ENCODE assay signal across 8 cellular contexts in genomic region chr14:67819563-67820411, GRCh38. TPM values are rescaled to one million over a fixed set of nuclear protein-coding genes. Genes with fewer than 3 reads are reported as not detected.
A peak's percentile ranks its signal among the peaks of the same experiment; 100 is the strongest.
DNase-seq lines count a peak whose midpoint lies in the region; ATAC-seq, FAIRE-seq and TF ChIP-seq lines count a peak whose summit lies in the region.

TSS of gene RAD51B (plus strand) at chr14:67819779.

- peak within 1 kb of the TSS; percentile 96 for H3K27ac Mint-ChIP-seq in T-helper 2 cell treated with Interferon-gamma antibody and Interleukin-4, amounts not matched to agents 5 μg/mL and 100 μg/mL, for 36 hours
- peak within 1 kb of the TSS; percentile 73 for H3K27ac Mint-ChIP-seq in astrocyte (ENCODE audit: unreplicated experiment)

- H3K9ac ChIP-seq in astrocyte (ENCODE audit: low read length): peak within 1 kb of the TSS; percentile 91

- H4K20me1 ChIP-seq in astrocyte (ENCODE audit: insufficient read depth, low read length): no peaks in the 10 kb centered on the region

- H3K4me1 Mint-ChIP-seq in T-helper 2 cell treated with Interferon-gamma antibody and Interleukin-4, amounts not matched to agents 5 μg/mL and 100 μg/mL, for 36 hours (ENCODE audit: low read depth): peaks cover 29% of the 10 kb centered on the region
- peaks cover 10% of the 10 kb centered on the region for H3K4me1 Mint-ChIP-seq in astrocyte (ENCODE audit: low read depth, unreplicated experiment)

- no peak for TF ChIP-seq POLR2A in uterus (IDR thresholded peaks at IDR 0.05)

- intact Hi-C loops in uterus (cut with DNase I; ENCODE audit: low total_unique reads): no loop called here

- H3K27me3 Mint-ChIP-seq in T-helper 2 cell treated with Interferon-gamma antibody and Interleukin-4, amounts not matched to agents 5 μg/mL and 100 μg/mL, for 36 hours (ENCODE audit: low read depth): no peaks in the 10 kb centered on the region
- H3K27me3 Mint-ChIP-seq in astrocyte (ENCODE audit: low read depth, unreplicated experiment): no peaks in the 10 kb centered on the region

- H3K4me2 ChIP-seq in astrocyte (ENCODE audit: low read length): peak within 1 kb of the TSS; percentile 92

- H3K4me1 ChIP-seq in astrocyte (ENCODE audit: insufficient read depth, low read length) (peaks cover 14% of the 10 kb centered on the region), uterus (peaks cover 0 to 6% of the 10 kb centered on the region in 2 donors)

- no peak for FAIRE-seq in astrocyte (lab: Jason Lieb, UNC)

- H3K4me3 ChIP-seq in astrocyte (ENCODE audit: insufficient read depth, low read depth, low read length): peak within 1 kb of the TSS; percentile 93
- peak within 1 kb of the TSS; percentile 81 to 86 for H3K4me3 ChIP-seq in uterus

- peak within 1 kb of the TSS; percentile 96 for H3K4me3 Mint-ChIP-seq in T-helper 2 cell treated with Interferon-gamma antibody and Interleukin-4, amounts not matched to agents 5 μg/mL and 100 μg/mL, for 36 hours
- peak within 1 kb of the TSS; percentile 98 for H3K4me3 Mint-ChIP-seq in astrocyte (ENCODE audit: unreplicated experiment)

- no peaks in the 10 kb centered on the region for H3K36me3 Mint-ChIP-seq in T-helper 2 cell treated with Interferon-gamma antibody and Interleukin-4, amounts not matched to agents 5 μg/mL and 100 μg/mL, for 36 hours (ENCODE audit: low read depth)
- H3K36me3 Mint-ChIP-seq in astrocyte (ENCODE audit: low read depth, unreplicated experiment): no peaks in the 10 kb centered on the region

- H2AFZ ChIP-seq in astrocyte (ENCODE audit: low read depth, low read length): peak within 1 kb of the TSS; percentile 96

- TF ChIP-seq CTCF in astrocyte (IDR thresholded peaks at IDR 0.05; ENCODE audit: insufficient read depth, low read depth, low read length): no peak
- TF ChIP-seq CTCF in uterus (IDR thresholded peaks at IDR 0.05): no peak

- peak; percentile 33 for ATAC-seq in GM18499 (IDR thresholded peaks at IDR 0.05; ENCODE audit: insufficient read depth, unreplicated experiment)
- ATAC-seq in HG02885 (IDR thresholded peaks at IDR 0.05; ENCODE audit: poor library complexity, unreplicated experiment): peak; percentile 66

- H3K36me3 ChIP-seq in astrocyte (ENCODE audit: insufficient read depth, low read length): no peaks in the 10 kb centered on the region
- H3K36me3 ChIP-seq in uterus: no peaks in the 10 kb centered on the region

- no peaks in the 10 kb centered on the region for H3K9me3 Mint-ChIP-seq in T-helper 2 cell treated with Interferon-gamma antibody and Interleukin-4, amounts not matched to agents 5 μg/mL and 100 μg/mL, for 36 hours
- H3K9me3 Mint-ChIP-seq in astrocyte (ENCODE audit: unreplicated experiment): no peaks in the 10 kb centered on the region

- H3K27ac ChIP-seq in astrocyte (ENCODE audit: low read depth, low read length) (peak within 1 kb of the TSS; percentile 69), uterus (peak within 1 kb of the TSS; percentile 68 to 76)

- H3K9me3 ChIP-seq in astrocyte (ENCODE audit: insufficient read depth, low read depth, low read length): no peaks in the 10 kb centered on the region
- no peaks in the 10 kb centered on the region for H3K9me3 ChIP-seq in uterus

- H3K79me2 ChIP-seq in astrocyte (ENCODE audit: insufficient read depth, low read length): peaks cover 12% of the 10 kb centered on the region

- DNase-seq in NCI-H2029 (lab: John Stamatoyannopoulos, UW) (peak; percentile 60), astrocyte (ENCODE audit: low read depth) (peak; percentile 61), hepatic stellate cell (ENCODE audit: low spot score) (peak; percentile 93), putamen (ENCODE audit: low spot score) (peak; percentile 83), uterus (peak; percentile 85 to 86)
- DNase-seq in T-helper 2 cell treated with Interferon-gamma antibody and Interleukin-4, amounts not matched to agents 5 μg/mL and 100 μg/mL, for 36 hours (ENCODE audit: low spot score): peak; percentile 83

- H3K27me3 ChIP-seq in astrocyte (ENCODE audit: insufficient read depth, low read length): no peaks in the 10 kb centered on the region
- no peaks in the 10 kb centered on the region for H3K27me3 ChIP-seq in uterus

RNA-seq across cellular contexts. Expression of gene RAD51B, which starts in this region (rescaled TPM):
- 8.2 and 10.8 TPM in 2 replicates for total RNA-seq in astrocyte
- total RNA-seq in uterus: 10 to 100 TPM; 29.5 to 100.0 (median 70.3) TPM

Comparison
In these comparisons a context has a peak if more than half of its experiments do, and no peak if none do; other contexts are left out.
1. Peak in every context shown above with its lines: DNase-seq, ATAC-seq, H3K4me3 ChIP-seq and H3K27ac ChIP-seq.